In the genomic region with DNA sequence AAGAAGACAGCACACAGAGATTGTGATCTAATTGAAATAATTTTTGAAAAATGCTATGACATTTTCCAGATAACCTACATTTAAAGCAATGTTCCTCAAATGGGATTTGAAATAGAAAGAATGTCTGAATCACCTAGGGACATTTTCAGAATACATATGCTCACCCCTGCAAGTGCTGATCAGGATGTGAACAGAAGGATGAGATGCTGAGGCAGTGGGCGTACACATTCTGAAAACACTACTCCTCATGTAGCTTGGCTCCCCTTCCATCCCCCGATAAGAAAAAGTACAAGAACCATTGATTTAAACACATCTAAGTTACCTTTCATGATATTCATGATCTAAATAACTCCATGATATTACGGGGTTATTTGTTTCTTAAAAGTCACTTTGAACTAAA, we compare ENCODE assay signal across 28 cellular contexts.
"Had no signal": no experiment of that assay in that cellular context is flagged by ENCODE, and none has a peak within 500 bp of the region (broad histone marks: within the 10 kb centered on the region; RNA-seq: fewer than 3 reads in every experiment).

No MANE protein-coding gene starts in this region.

- H3K27me3 ChIP-seq: gastrocnemius medialis, hepatocyte, left lung, neutrophil, right lobe of liver, stomach, thyroid gland had no signal

- H3K4me3 ChIP-seq: gastrocnemius medialis, hepatocyte, left lung, mucosa of descending colon, right lobe of liver, stomach, thyroid gland had no signal

- H3K27me3 Mint-ChIP-seq: dendritic cell treated with granulocyte-macrophage colony-stimulating factor and Interleukin-4, amounts not matched to agents 40 ng/mL and 50 ng/mL, for 4 days; naive B cell; natural killer cell treated with Interleukin-12 subunit alpha and Interleukin-12 subunit beta and Interleukin-15 and Interleukin-18, amount 100 ng/mL, for 72 hours; progenitor cell of endocrine pancreas had no signal

- DNase-seq: effector CD8-positive, alpha-beta T cell; endodermal cell; foreskin fibroblast; gastrocnemius medialis; kidney; left lung; mesenchymal stem cell; mucosa of descending colon; naive B cell; right lobe of liver; small intestine; stimulated activated CD4-positive, alpha-beta T cell treated with anti-CD3 and anti-CD28 coated beads, Interleukin-15, amount 100 ng/mL, for 24 hours; stimulated activated CD4-positive, alpha-beta T cell treated with anti-CD3 and anti-CD28 coated beads, Interleukin-2, amount 100 ng/mL, for 48 hours; stimulated activated CD8-positive, alpha-beta memory T cell treated with anti-CD3 and anti-CD28 coated beads, Interleukin-4, amount 100 ng/mL, for 48 hours; stimulated activated naive CD4-positive, alpha-beta T cell; stomach; thyroid gland; trophoblast cell had no signal

- H3K4me1 ChIP-seq: parathyroid adenoma had no signal

- H3K4me2 ChIP-seq: hepatocyte had no signal

- H3K9ac ChIP-seq: parathyroid adenoma had no signal

- H3K27ac Mint-ChIP-seq: dendritic cell treated with granulocyte-macrophage colony-stimulating factor and Interleukin-4, amounts not matched to agents 40 ng/mL and 50 ng/mL, for 4 days; endodermal cell; mesothelial cell of epicardium; natural killer cell treated with Interleukin-12 subunit alpha and Interleukin-12 subunit beta and Interleukin-15 and Interleukin-18, amount 100 ng/mL, for 72 hours; progenitor cell of endocrine pancreas had no signal

- ATAC-seq: esophagus mucosa; gastrocnemius medialis; left lung; mucosa of descending colon; natural killer cell treated with Interleukin-12 subunit alpha and Interleukin-12 subunit beta and Interleukin-15 and Interleukin-18, amount 100 ng/mL, for 72 hours; right lobe of liver had no signal

- H3K27ac ChIP-seq: epithelial cell of prostate, gastrocnemius medialis, hepatocyte, left lung, parathyroid adenoma, stomach, thyroid gland had no signal

- H3K4me3 Mint-ChIP-seq: dendritic cell treated with granulocyte-macrophage colony-stimulating factor and Interleukin-4, amounts not matched to agents 40 ng/mL and 50 ng/mL, for 4 days; endodermal cell; mesothelial cell of epicardium; naive B cell; natural killer cell treated with Interleukin-12 subunit alpha and Interleukin-12 subunit beta and Interleukin-15 and Interleukin-18, amount 100 ng/mL, for 72 hours; neural crest cell had no signal

- H3K9me3 Mint-ChIP-seq: dendritic cell treated with granulocyte-macrophage colony-stimulating factor and Interleukin-4, amounts not matched to agents 40 ng/mL and 50 ng/mL, for 4 days; endodermal cell; mesothelial cell of epicardium; naive B cell; natural killer cell treated with Interleukin-12 subunit alpha and Interleukin-12 subunit beta and Interleukin-15 and Interleukin-18, amount 100 ng/mL, for 72 hours; neural crest cell had no signal

- H2AFZ ChIP-seq: hepatocyte, parathyroid adenoma had no signal

- H3K9me3 ChIP-seq: gastrocnemius medialis, left lung, mucosa of descending colon, neutrophil, right lobe of liver, stomach, thyroid gland had no signal

- H3K4me1 Mint-ChIP-seq: endodermal cell, neural crest cell had no signal
